ENCODE assay signal across 9 cellular contexts in the genomic region with DNA sequence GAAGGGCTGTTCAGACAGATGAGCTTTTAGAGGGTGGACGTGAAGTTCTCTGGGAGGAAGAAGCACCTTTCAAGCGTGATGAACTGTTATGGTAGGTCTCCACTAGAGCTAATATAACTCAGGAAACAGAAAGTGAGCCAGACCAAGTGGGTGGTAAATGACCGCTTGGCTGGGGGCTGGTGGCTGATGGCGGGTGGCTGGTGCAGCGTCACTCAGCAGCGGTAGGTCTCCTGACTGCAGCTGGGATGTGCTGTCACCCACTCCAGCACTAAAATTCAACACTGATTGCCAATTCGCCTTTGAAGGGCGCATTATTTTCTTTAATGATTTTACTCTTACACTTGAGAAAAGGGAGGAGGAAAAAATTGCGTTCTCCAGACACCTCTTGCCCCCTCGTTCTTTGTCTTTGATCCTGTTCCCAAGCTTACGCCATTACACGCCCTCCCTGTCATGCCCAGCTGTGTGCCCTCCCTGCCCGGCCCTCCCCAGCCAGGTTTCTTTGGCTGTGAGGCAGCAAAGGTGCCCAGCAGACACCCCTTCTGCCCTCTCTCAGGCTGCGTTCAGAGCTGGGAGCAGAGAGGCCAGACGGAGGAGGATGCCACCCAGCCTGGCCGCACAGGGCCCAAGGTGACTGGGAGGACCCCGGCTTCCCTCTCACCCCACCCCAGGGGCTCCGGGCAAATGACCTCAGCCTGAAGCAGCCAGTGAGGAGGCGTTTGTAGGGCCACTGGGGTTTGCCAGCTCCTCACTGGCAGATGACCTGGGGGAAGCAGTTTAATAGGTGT.
"Had no signal": no experiment of that assay in that cellular context is flagged by ENCODE, and none has a peak within 500 bp of the region (broad histone marks: within the 10 kb centered on the region; RNA-seq: fewer than 3 reads in every experiment).

No MANE protein-coding gene starts in this region.

- H3K4me3 Mint-ChIP-seq: activated CD4-positive, alpha-beta T cell treated with anti-CD3 and anti-CD28 coated beads, Interleukin-2, amount 10 ng/mL, durations not matched to agents 7 days and 5 days; activated naive CD4-positive, alpha-beta T cell treated with anti-CD3 and anti-CD28 coated beads for 36 hours; activated T-helper 17 cell treated with anti-CD3 and anti-CD28 coated beads, Interleukin-2, amount 50 U/mL, for 72 hours had no signal

- H3K27ac ChIP-seq: skin epidermis, vagina had no signal

- DNase-seq: activated CD4-positive, alpha-beta T cell treated with anti-CD3 and anti-CD28 coated beads, Interleukin-2, amount 10 ng/mL, durations not matched to agents 7 days and 5 days; activated CD4-positive, CD25-positive, alpha-beta regulatory T cell; activated naive CD4-positive, alpha-beta T cell treated with anti-CD3 and anti-CD28 coated beads for 36 hours; activated T-cell treated with anti-CD3 and anti-CD28 coated beads for 4 hours; effector memory CD4-positive, alpha-beta T cell; stomach had no signal

- H3K4me3 ChIP-seq: skin epidermis, stomach, vagina had no signal

- H3K27me3 ChIP-seq: stomach, vagina had no signal

- H3K27ac Mint-ChIP-seq: activated CD4-positive, alpha-beta T cell treated with anti-CD3 and anti-CD28 coated beads, Interleukin-2, amount 10 ng/mL, durations not matched to agents 7 days and 5 days; activated naive CD4-positive, alpha-beta T cell treated with anti-CD3 and anti-CD28 coated beads for 36 hours; activated T-helper 17 cell treated with anti-CD3 and anti-CD28 coated beads, Interleukin-2, amount 50 U/mL, for 72 hours had no signal

- H3K9me3 Mint-ChIP-seq: activated CD4-positive, alpha-beta T cell treated with anti-CD3 and anti-CD28 coated beads, Interleukin-2, amount 10 ng/mL, durations not matched to agents 7 days and 5 days; activated naive CD4-positive, alpha-beta T cell treated with anti-CD3 and anti-CD28 coated beads for 36 hours; activated T-helper 17 cell treated with anti-CD3 and anti-CD28 coated beads, Interleukin-2, amount 50 U/mL, for 72 hours had no signal

- H3K4me1 Mint-ChIP-seq: activated CD4-positive, alpha-beta T cell treated with anti-CD3 and anti-CD28 coated beads, Interleukin-2, amount 10 ng/mL, durations not matched to agents 7 days and 5 days; activated T-helper 17 cell treated with anti-CD3 and anti-CD28 coated beads, Interleukin-2, amount 50 U/mL, for 72 hours had no signal

- H3K9me3 ChIP-seq: stomach, vagina had no signal

- H3K27me3 Mint-ChIP-seq: activated T-helper 17 cell treated with anti-CD3 and anti-CD28 coated beads, Interleukin-2, amount 50 U/mL, for 72 hours had no signal

- H3K36me3 ChIP-seq: stomach, vagina had no signal

- H3K4me1 ChIP-seq: vagina had no signal
